In genomic region chr11:95948637-95949036, GRCh38 we compare ENCODE assay signal across 3 cellular contexts.
"Had no signal": no experiment of that assay in that cellular context is flagged by ENCODE, and none has a peak within 500 bp of the region (broad histone marks: within the 10 kb centered on the region; RNA-seq: fewer than 3 reads in every experiment).

No MANE protein-coding gene starts in this region.

- ATAC-seq: GM12878 had no signal

- DNase-seq: GDM1, GF-D8 had no signal

- H3K4me3 ChIP-seq: GM12878 had no signal
